ENCODE assay signal across 14 cellular contexts in the genomic region with DNA sequence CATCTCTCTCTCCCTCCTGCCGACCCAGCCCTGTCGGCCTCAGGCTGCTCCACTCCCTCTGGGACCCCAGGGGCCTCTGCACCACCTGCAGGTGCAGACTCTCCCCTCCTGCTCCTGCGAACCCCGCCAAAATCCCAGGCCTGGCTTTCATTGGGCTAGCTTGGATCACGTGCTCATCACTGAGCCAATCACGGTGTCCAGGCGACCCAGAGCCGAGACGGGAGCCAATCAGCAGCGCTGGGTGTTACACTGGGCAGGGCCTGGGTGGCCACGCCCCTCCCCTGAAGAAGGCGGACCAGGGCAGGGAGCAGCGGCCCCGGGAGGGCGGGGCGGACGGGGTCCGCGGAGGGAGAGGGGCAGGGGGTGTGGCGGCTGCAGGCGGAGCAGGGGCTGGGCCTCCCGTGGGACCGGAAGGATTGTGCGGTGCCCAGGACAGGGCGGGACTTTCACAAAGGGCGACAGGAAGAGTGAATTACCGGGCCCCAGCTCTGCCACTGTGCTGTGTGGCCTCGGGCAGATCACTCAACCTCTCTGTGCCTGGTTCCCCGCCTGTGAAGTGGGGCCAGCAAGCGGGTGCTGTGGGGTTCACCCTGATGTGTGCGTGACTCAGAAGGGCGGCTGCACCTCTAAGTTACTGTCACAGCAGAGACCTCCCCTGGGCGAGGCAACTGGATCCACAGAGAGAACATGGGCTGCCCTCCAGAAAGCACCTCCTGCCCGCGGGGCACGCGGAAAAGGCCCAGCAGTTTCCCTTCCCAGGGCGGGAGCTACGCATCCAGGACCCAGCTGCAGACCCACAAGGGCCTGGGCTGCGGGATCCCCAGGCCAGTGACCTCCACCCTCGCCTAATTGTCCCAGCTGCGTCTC.
DNase-seq lines count a peak whose midpoint lies in the region; ATAC-seq, FAIRE-seq and TF ChIP-seq lines count a peak whose summit lies in the region.
"Had no signal": no experiment of that assay in that cellular context is flagged by ENCODE, and none has a peak within 500 bp of the region (broad histone marks: within the 10 kb centered on the region; RNA-seq: fewer than 3 reads in every experiment).

No MANE protein-coding gene starts in this region.

- no peak for TF ChIP-seq RAD21 in HepG2 (CRISPR knock-in tag; IDR thresholded peaks at IDR 0.05)

- no peak for TF ChIP-seq POLR2A in HepG2 (IDR thresholded peaks at IDR 0.05; ENCODE audit: insufficient read depth in 1 of 2, low read depth in 2 of 2, low read length in 2 of 2)
- TF ChIP-seq POLR2A in right lobe of liver (IDR thresholded peaks at IDR 0.05), result no peak
- no peak for TF ChIP-seq POLR2A in testis (IDR thresholded peaks at IDR 0.05)

- H3K4me3 Mint-ChIP-seq in endodermal cell, result no peak overlapping the region
- H3K4me3 Mint-ChIP-seq: activated CD4-positive, alpha-beta memory T cell treated with anti-CD3 and anti-CD28 coated beads for 36 hours; B cell; stimulated activated naive CD8-positive, alpha-beta T cell treated with anti-CD3 and anti-CD28 coated beads, Interleukin-15, Interleukin-2, amounts not matched to agents 100 ng/mL and 50 ng/mL, for 24 hours had no signal

- WGBS in HepG2 (ENCODE audit: low lambda C conversion rate), result 69% methylated on average over 29 of the region's 42 CpGs
- 52% methylated on average over 10 of the region's 42 CpGs for WGBS in right lobe of liver (ENCODE audit: insufficient coverage, low coverage, low lambda C conversion rate, missing lambda C conversion rate)
- 68 to 85% methylated on average over 25 to 42 of the region's 42 CpGs for WGBS in endodermal cell (ENCODE audit: insufficient coverage in 1 of 2, insufficient read length in 1 of 2), 2 experiments
- 36 to 45% methylated on average over 31 to 40 of the region's 42 CpGs for WGBS in testis, 2 donors

- H4K20me1 ChIP-seq in HepG2 (ENCODE audit: insufficient read depth, low read length), result no peaks in the 10 kb centered on the region
- H4K20me1 ChIP-seq in PC-3 (ENCODE audit: low read length), result no peaks in the 10 kb centered on the region

- in situ Hi-C loops in HepG2 (cut with HindIII; ENCODE audit: extremely low pct_ligation_motif_present, low pct_unique_long_range_greater_than_20kb), result no loop called here

- H3K4me1 ChIP-seq in HepG2 (ENCODE audit: insufficient read depth, low read length) (peaks cover 40% of the 10 kb centered on the region), right lobe of liver (no peaks in the 10 kb centered on the region), PC-3 (ENCODE audit: insufficient read depth, low read length) (no peaks in the 10 kb centered on the region), endodermal cell (ENCODE audit: control insufficient read depth, insufficient read depth, low read length) (no peaks in the 10 kb centered on the region), testis (peaks cover 10% of the 10 kb centered on the region)
- H3K4me1 ChIP-seq: adrenal gland had no signal

- peaks cover 3% of the 10 kb centered on the region; the same call in 1 of the 2 replicates for H3K9me3 ChIP-seq in HepG2 (ENCODE audit: low read length)
- no peaks in the 10 kb centered on the region for H3K9me3 ChIP-seq in right lobe of liver
- no peaks in the 10 kb centered on the region for H3K9me3 ChIP-seq in PC-3 (ENCODE audit: low read length)
- peaks cover 7% of the 10 kb centered on the region for H3K9me3 ChIP-seq in endodermal cell (ENCODE audit: control insufficient read depth, low read length)
- no peaks in the 10 kb centered on the region for H3K9me3 ChIP-seq in testis
- H3K9me3 ChIP-seq: adrenal gland had no signal

- FAIRE-seq in HepG2 (lab: Jason Lieb, UNC), result no peak
- FAIRE-seq: endothelial cell of umbilical vein had no signal

- CTCF ChIA-PET in HepG2 (lab: Yijun Ruan, JAX; ENCODE audit: low intra/inter-chr PET ratio, low total read pairs), result no interaction called here
- CTCF ChIA-PET in PC-3 (lab: Charles Lee), result no interaction called here

- H3K27me3 ChIP-seq in HepG2 (ENCODE audit: control insufficient read depth in 1 of 2, insufficient read depth in 2 of 2, low read length in 2 of 2), result peaks cover 5 to 43% of the 10 kb centered on the region in 2 experiments
- no peaks in the 10 kb centered on the region for H3K27me3 ChIP-seq in right lobe of liver
- H3K27me3 ChIP-seq in PC-3 (ENCODE audit: low read length), result peaks cover 25% of the 10 kb centered on the region
- peaks cover 22% of the 10 kb centered on the region for H3K27me3 ChIP-seq in endodermal cell (ENCODE audit: control insufficient read depth, insufficient read depth, low read length, poor library complexity, severe bottlenecking)
- no peaks in the 10 kb centered on the region for H3K27me3 ChIP-seq in testis

- DNase-seq in HepG2 (ENCODE audit: low spot score) (peak; percentile 23), right lobe of liver (no peak), PC-3 (no peak), endodermal cell (peak; percentile 88), testis (peak; percentile 83), HUDEP-2 (lab: John Stamatoyannopoulos, UW; ENCODE audit: unreplicated experiment in 76 of 76) (no peak), DMS79 (lab: John Stamatoyannopoulos, UW) (no peak), iPS-NIHi11 (ENCODE audit: low spot score) (no peak)
- DNase-seq: activated CD4-positive, alpha-beta memory T cell treated with anti-CD3 and anti-CD28 coated beads for 36 hours; adrenal gland; NCI-H2029 had no signal

- peaks cover 31% of the 10 kb centered on the region for H3K9me3 Mint-ChIP-seq in endodermal cell

- no peak overlapping the region for H3K4me3 ChIP-seq in HepG2 (replicated peaks in 1 of 3; ENCODE audit: insufficient read depth in 1 of 3, low read depth in 2 of 3, low read length in 3 of 3)
- H3K4me3 ChIP-seq in right lobe of liver, result no peak overlapping the region
- H3K4me3 ChIP-seq in PC-3 (ENCODE audit: low read length), result no peak overlapping the region
- H3K4me3 ChIP-seq in endodermal cell (ENCODE audit: low read length), result no peak overlapping the region
- no peak overlapping the region for H3K4me3 ChIP-seq in testis
- H3K4me3 ChIP-seq: adrenal gland had no signal

- H3K79me2 ChIP-seq in HepG2 (ENCODE audit: insufficient read depth, low read length) (no peaks in the 10 kb centered on the region), PC-3 (ENCODE audit: low read length) (no peaks in the 10 kb centered on the region)

- H3K9ac ChIP-seq in HepG2 (ENCODE audit: insufficient read depth, low read depth, low read length) (no peak overlapping the region), PC-3 (ENCODE audit: low read length) (no peak overlapping the region), endodermal cell (ENCODE audit: extremely low read depth, low read length, poor library complexity, severe bottlenecking) (no peak overlapping the region)

- BruUV-seq in HepG2 (replicated peaks; lab: Mats Ljungman, UMichigan) (no TSS peak), PC-3 (replicated peaks; lab: Mats Ljungman, UMichigan) (no TSS peak)

- no peak for TF ChIP-seq EP300 in HepG2 (IDR thresholded peaks at IDR 0.05; ENCODE audit: low read depth in 2 of 2, low read length in 2 of 2)
- no peak for TF ChIP-seq EP300 in HepG2 (CRISPR knock-in tag; IDR thresholded peaks at IDR 0.05; ENCODE audit: borderline replicate concordance)

- H3K9me2 ChIP-seq in PC-3 (replicated peaks; ENCODE audit: low read length), result no peaks in the 10 kb centered on the region

- ATAC-seq in HepG2 (peak; percentile 55), right lobe of liver (no peak), PC-3 (peak; percentile 34; the same call in 1 of the 2 replicates)

- H3K4me2 ChIP-seq in HepG2 (ENCODE audit: low read depth, low read length) (no peak overlapping the region), PC-3 (ENCODE audit: low read length) (no peak overlapping the region)

- H3K4me1 Mint-ChIP-seq in endodermal cell, result peaks cover 16% of the 10 kb centered on the region

- TF ChIP-seq CTCF in HepG2 (CRISPR knock-in tag; IDR thresholded peaks at IDR 0.05), result no peak
- TF ChIP-seq CTCF in right lobe of liver (IDR thresholded peaks at IDR 0.05), result no peak
- no peak for TF ChIP-seq CTCF in PC-3 (conservative IDR thresholded peaks at IDR 0.05; ENCODE audit: low read depth, low read length)
- TF ChIP-seq CTCF in endodermal cell (conservative IDR thresholded peaks at IDR 0.05), result no peak
- no peak for TF ChIP-seq CTCF in testis (IDR thresholded peaks at IDR 0.05)

- H3K27me3 Mint-ChIP-seq in endodermal cell (ENCODE audit: insufficient read depth), result peaks cover 83% of the 10 kb centered on the region
- H3K27me3 Mint-ChIP-seq: activated CD4-positive, alpha-beta memory T cell treated with anti-CD3 and anti-CD28 coated beads for 36 hours; B cell; stimulated activated naive CD8-positive, alpha-beta T cell treated with anti-CD3 and anti-CD28 coated beads, Interleukin-15, Interleukin-2, amounts not matched to agents 100 ng/mL and 50 ng/mL, for 24 hours had no signal

- H3F3A ChIP-seq in PC-3 (ENCODE audit: low read length, unreplicated experiment), result no peaks in the 10 kb centered on the region

- no peak overlapping the region for H3K27ac ChIP-seq in HepG2 (ENCODE audit: extremely low read length, insufficient read depth, low read length)
- H3K27ac ChIP-seq in right lobe of liver, result no peak overlapping the region
- no peak overlapping the region for H3K27ac ChIP-seq in PC-3 (ENCODE audit: low read length)
- peak overlapping the region; percentile 53 for H3K27ac ChIP-seq in endodermal cell (ENCODE audit: low read depth, low read length)
- no peak overlapping the region for H3K27ac ChIP-seq in testis
- H3K27ac ChIP-seq: adrenal gland had no signal

- H3K36me3 ChIP-seq in HepG2 (replicated peaks in 1 of 2; ENCODE audit: control insufficient read depth in 1 of 2, insufficient read depth in 2 of 2, low read length in 2 of 2) (no peaks in the 10 kb centered on the region), right lobe of liver (no peaks in the 10 kb centered on the region), PC-3 (ENCODE audit: low read depth, low read length) (no peaks in the 10 kb centered on the region), endodermal cell (ENCODE audit: control insufficient read depth, insufficient read depth, low read length) (no peaks in the 10 kb centered on the region), testis (ENCODE audit: low read depth, missing control alignments) (no peaks in the 10 kb centered on the region)
- H3K36me3 ChIP-seq: adrenal gland had no signal

- peaks cover 9% of the 10 kb centered on the region for H3K36me3 Mint-ChIP-seq in endodermal cell (ENCODE audit: low read depth)
- H3K36me3 Mint-ChIP-seq: activated CD4-positive, alpha-beta memory T cell treated with anti-CD3 and anti-CD28 coated beads for 36 hours had no signal

- intact Hi-C loops in HepG2 (cut with micrococcal nuclease; ENCODE audit: unreplicated experiment), result loop anchor here (10.0 kb wide), 1 partner anchor 51 kb away; no protein-coding TSS in a partner anchor
- intact Hi-C loops in right lobe of liver (cut with DNase I), result no loop called here
- intact Hi-C loops in PC-3 (cut with micrococcal nuclease), result no loop called here
- intact Hi-C loops in testis (cut with DNase I; ENCODE audit: low total_unique reads), result no loop called here

- no peak overlapping the region for H2AFZ ChIP-seq in HepG2 (ENCODE audit: low read length)
- H2AFZ ChIP-seq in PC-3 (ENCODE audit: low read length), result no peak overlapping the region

- no peak overlapping the region for H3K27ac Mint-ChIP-seq in endodermal cell
- H3K27ac Mint-ChIP-seq: activated CD4-positive, alpha-beta memory T cell treated with anti-CD3 and anti-CD28 coated beads for 36 hours; stimulated activated naive CD8-positive, alpha-beta T cell treated with anti-CD3 and anti-CD28 coated beads, Interleukin-15, Interleukin-2, amounts not matched to agents 100 ng/mL and 50 ng/mL, for 24 hours had no signal

- POLR2A ChIA-PET in HepG2 (lab: Yijun Ruan, JAX), result no interaction called here
- POLR2A ChIA-PET in PC-3 (lab: Charles Lee; ENCODE audit: unreplicated experiment), result no interaction called here

Comparison
In these comparisons a context has a peak if more than half of its experiments do, and no peak if none do; other contexts are left out.
1. ATAC-seq: peak in HepG2 (single experiment) and PC-3 (single experiment); none in right lobe of liver (0 of 4).
2. DNase-seq: peak in HepG2 (single experiment), endodermal cell (single experiment) and testis (single experiment); none in right lobe of liver (0 of 3), PC-3 (single experiment), HUDEP-2 (0 of 76), DMS79 (single experiment) and iPS-NIHi11 (single experiment).